30 cellular contexts compared by ENCODE assay signal in genomic region chr17:64515419-64515818, GRCh38. TPM values are rescaled to one million over a fixed set of nuclear protein-coding genes. Genes with fewer than 3 reads are reported as not detected.
DNase-seq lines count a peak whose midpoint lies in the region; ATAC-seq and TF ChIP-seq lines count a peak whose summit lies in the region.
"Had no signal": no experiment of that assay in that cellular context is flagged by ENCODE, and none has a peak within 500 bp of the region (broad histone marks: within the 10 kb centered on the region; RNA-seq: fewer than 3 reads in every experiment).

No MANE protein-coding gene starts in this region.

- H3K9me3 ChIP-seq in WERI-Rb-1 (ENCODE audit: severe bottlenecking), result no peaks in the 10 kb centered on the region
- H3K9me3 ChIP-seq: HAP-1, pancreas, thoracic aorta, uterus had no signal

- no peak for ATAC-seq in activated CD8-positive, alpha-beta T cell treated with anti-CD3 and anti-CD28 coated beads, Interleukin-2, amount 10 ng/mL, durations not matched to agents 7 days and 5 days
- peak; percentile 86 for ATAC-seq in stimulated activated memory B cell treated with anti-CD40 and anti-IgM and Interleukin-4, amounts not matched to agents 10 μg/mL and 1 μg/mL and 100 μg/mL, for 72 hours
- ATAC-seq: HepG2, left cardiac atrium, pancreas had no signal

- POLR2A ChIA-PET in activated CD8-positive, alpha-beta T cell treated with anti-CD3 and anti-CD28 coated beads, Interleukin-2, amount 10 ng/mL, durations not matched to agents 7 days and 5 days (lab: Charles Lee), result interaction anchor here (0.8 to 2.2 kb wide), 2 partner anchors 9 to 13 kb away, joined by 3 to 17 read pairs; partner anchors contain the start of genes CEP95 and DDX5

- DNase-seq in activated naive CD4-positive, alpha-beta T cell treated with anti-CD3 and anti-CD28 coated beads, Interleukin-2, amount 50 U/mL, for 16 hours, result no peak
- DNase-seq in activated CD8-positive, alpha-beta T cell treated with anti-CD3 and anti-CD28 coated beads, Interleukin-2, amount 10 ng/mL, durations not matched to agents 7 days and 5 days, result no peak
- no peak for DNase-seq in WERI-Rb-1
- no peak for DNase-seq in CD1c-positive myeloid dendritic cell (ENCODE audit: extremely low spot score)
- DNase-seq in GOT3 (lab: John Stamatoyannopoulos, UW), result no peak
- DNase-seq: activated CD4-positive, alpha-beta T cell treated with anti-CD3 and anti-CD28 coated beads, Interleukin-2, amount 50 U/mL, for 1 hour; activated effector memory CD4-positive, alpha-beta T cell treated with anti-CD3 and anti-CD28 coated beads, Interleukin-2, amount 50 U/mL, for 16 hours; AML-193; caudate nucleus; effector CD8-positive, alpha-beta T cell; hypothalamus; left cardiac atrium; NCI-H1048; NCI-H1694; NCI-H446 treated with DMSO at 0.1 percent for 48 hours; NCI-H82; pancreas; SIG-M5; stimulated activated naive CD4-positive, alpha-beta T cell treated with Interleukin-2 at 50 U/mL for 16 hours; T-helper 9 cell; uterus had no signal

- no peak overlapping the region for H3K4me3 ChIP-seq in WERI-Rb-1 (ENCODE audit: low read depth, low read length)
- H3K4me3 ChIP-seq: coronary artery, HAP-1, neural progenitor cell, pancreas, thoracic aorta, uterus had no signal

- H3K27ac ChIP-seq in WERI-Rb-1, result no peak overlapping the region
- H3K27ac ChIP-seq: coronary artery, epithelial cell of prostate, neural progenitor cell, pancreas, thoracic aorta, uterus had no signal

- CTCF ChIA-PET in activated CD8-positive, alpha-beta T cell treated with anti-CD3 and anti-CD28 coated beads, Interleukin-2, amount 10 ng/mL, durations not matched to agents 7 days and 5 days (lab: Charles Lee), result interaction anchor here (0.8 to 2.1 kb wide), 6 partner anchors 9 to 134 kb away, joined by 3 to 6 read pairs (median 4); partner anchors contain the start of gene CEP95

- H3K27ac Mint-ChIP-seq in activated naive CD4-positive, alpha-beta T cell treated with anti-CD3 and anti-CD28 coated beads, Interleukin-2, amount 50 U/mL, for 24 hours, result peak overlapping the region; percentile 15
- peak overlapping the region in 2 of 3 donors; percentile 15 to 65 for H3K27ac Mint-ChIP-seq in IgD-negative memory B cell
- peak overlapping the region; percentile 14 for H3K27ac Mint-ChIP-seq in activated CD8-positive, alpha-beta T cell treated with anti-CD3 and anti-CD28 coated beads, Interleukin-2, amount 10 ng/mL, durations not matched to agents 7 days and 5 days
- peak overlapping the region; percentile 13 for H3K27ac Mint-ChIP-seq in stimulated activated memory B cell treated with anti-CD40 and anti-IgM and Interleukin-4, amounts not matched to agents 10 μg/mL and 1 μg/mL and 100 μg/mL, for 72 hours
- H3K27ac Mint-ChIP-seq: neural progenitor cell had no signal

- peaks cover 45% of the 10 kb centered on the region for H3K4me1 Mint-ChIP-seq in activated naive CD4-positive, alpha-beta T cell treated with anti-CD3 and anti-CD28 coated beads, Interleukin-2, amount 50 U/mL, for 24 hours
- peaks cover 10 to 14% (median 14%) of the 10 kb centered on the region in 3 donors for H3K4me1 Mint-ChIP-seq in IgD-negative memory B cell
- peaks cover 8% of the 10 kb centered on the region for H3K4me1 Mint-ChIP-seq in activated CD8-positive, alpha-beta T cell treated with anti-CD3 and anti-CD28 coated beads, Interleukin-2, amount 10 ng/mL, durations not matched to agents 7 days and 5 days (ENCODE audit: low read depth)
- peaks cover 21% of the 10 kb centered on the region for H3K4me1 Mint-ChIP-seq in stimulated activated memory B cell treated with anti-CD40 and anti-IgM and Interleukin-4, amounts not matched to agents 10 μg/mL and 1 μg/mL and 100 μg/mL, for 72 hours
- H3K4me1 Mint-ChIP-seq: neural progenitor cell had no signal

- peaks cover 14% of the 10 kb centered on the region for H3K36me3 Mint-ChIP-seq in activated naive CD4-positive, alpha-beta T cell treated with anti-CD3 and anti-CD28 coated beads, Interleukin-2, amount 50 U/mL, for 24 hours
- peaks cover 2% of the 10 kb centered on the region for H3K36me3 Mint-ChIP-seq in IgD-negative memory B cell
- H3K36me3 Mint-ChIP-seq in activated CD8-positive, alpha-beta T cell treated with anti-CD3 and anti-CD28 coated beads, Interleukin-2, amount 10 ng/mL, durations not matched to agents 7 days and 5 days (ENCODE audit: low read depth), result peaks cover 68% of the 10 kb centered on the region
- peaks cover 54% of the 10 kb centered on the region for H3K36me3 Mint-ChIP-seq in stimulated activated memory B cell treated with anti-CD40 and anti-IgM and Interleukin-4, amounts not matched to agents 10 μg/mL and 1 μg/mL and 100 μg/mL, for 72 hours

- no peak overlapping the region for H3K4me3 Mint-ChIP-seq in activated naive CD4-positive, alpha-beta T cell treated with anti-CD3 and anti-CD28 coated beads, Interleukin-2, amount 50 U/mL, for 24 hours
- no peak overlapping the region for H3K4me3 Mint-ChIP-seq in IgD-negative memory B cell
- H3K4me3 Mint-ChIP-seq in activated CD8-positive, alpha-beta T cell treated with anti-CD3 and anti-CD28 coated beads, Interleukin-2, amount 10 ng/mL, durations not matched to agents 7 days and 5 days, result no peak overlapping the region
- no peak overlapping the region for H3K4me3 Mint-ChIP-seq in stimulated activated memory B cell treated with anti-CD40 and anti-IgM and Interleukin-4, amounts not matched to agents 10 μg/mL and 1 μg/mL and 100 μg/mL, for 72 hours
- H3K4me3 Mint-ChIP-seq: neural progenitor cell had no signal

- no peaks in the 10 kb centered on the region for H3K27me3 ChIP-seq in WERI-Rb-1 (ENCODE audit: insufficient read depth, low read depth, severe bottlenecking)
- H3K27me3 ChIP-seq: neural progenitor cell, pancreas, uterus had no signal

- H3K9me3 Mint-ChIP-seq in activated naive CD4-positive, alpha-beta T cell treated with anti-CD3 and anti-CD28 coated beads, Interleukin-2, amount 50 U/mL, for 24 hours, result no peaks in the 10 kb centered on the region
- no peaks in the 10 kb centered on the region for H3K9me3 Mint-ChIP-seq in IgD-negative memory B cell
- no peaks in the 10 kb centered on the region for H3K9me3 Mint-ChIP-seq in activated CD8-positive, alpha-beta T cell treated with anti-CD3 and anti-CD28 coated beads, Interleukin-2, amount 10 ng/mL, durations not matched to agents 7 days and 5 days (ENCODE audit: insufficient read depth)
- H3K9me3 Mint-ChIP-seq in stimulated activated memory B cell treated with anti-CD40 and anti-IgM and Interleukin-4, amounts not matched to agents 10 μg/mL and 1 μg/mL and 100 μg/mL, for 72 hours, result no peaks in the 10 kb centered on the region
- H3K9me3 Mint-ChIP-seq: neural progenitor cell had no signal

- H3K27me3 Mint-ChIP-seq in activated naive CD4-positive, alpha-beta T cell treated with anti-CD3 and anti-CD28 coated beads, Interleukin-2, amount 50 U/mL, for 24 hours, result no peaks in the 10 kb centered on the region
- no peaks in the 10 kb centered on the region for H3K27me3 Mint-ChIP-seq in IgD-negative memory B cell
- H3K27me3 Mint-ChIP-seq in activated CD8-positive, alpha-beta T cell treated with anti-CD3 and anti-CD28 coated beads, Interleukin-2, amount 10 ng/mL, durations not matched to agents 7 days and 5 days (ENCODE audit: low read depth), result no peaks in the 10 kb centered on the region
- H3K27me3 Mint-ChIP-seq in stimulated activated memory B cell treated with anti-CD40 and anti-IgM and Interleukin-4, amounts not matched to agents 10 μg/mL and 1 μg/mL and 100 μg/mL, for 72 hours, result no peaks in the 10 kb centered on the region

- no peak for TF ChIP-seq CTCF in WERI-Rb-1 (IDR thresholded peaks at IDR 0.05; ENCODE audit: low read depth, low read length)

- peaks cover 95% of the 10 kb centered on the region for H3K36me3 ChIP-seq in WERI-Rb-1
- H3K36me3 ChIP-seq: uterus had no signal

RNA-seq across cellular contexts. Expression of gene CEP95, which starts 8.6 kb away (rescaled TPM):
- 15.4 TPM for polyA plus RNA-seq in IgD-negative memory B cell
- total RNA-seq in activated CD8-positive, alpha-beta T cell treated with anti-CD3 and anti-CD28 coated beads, Interleukin-2, amount 10 ng/mL, durations not matched to agents 7 days and 5 days, result 10 to 100 TPM; 49.2 to 51.7 TPM

RNA-seq across cellular contexts. Expression of gene DDX5, which starts 9.3 kb away (rescaled TPM):
- 1,084 TPM for polyA plus RNA-seq in IgD-negative memory B cell
- 100 to 1,000 TPM; 853 to 855 TPM for total RNA-seq in activated CD8-positive, alpha-beta T cell treated with anti-CD3 and anti-CD28 coated beads, Interleukin-2, amount 10 ng/mL, durations not matched to agents 7 days and 5 days

RNA-seq across cellular contexts. Expression of gene POLG2, which starts 18.6 kb away (rescaled TPM):
- polyA plus RNA-seq in IgD-negative memory B cell, result 9.3 TPM
- total RNA-seq in activated CD8-positive, alpha-beta T cell treated with anti-CD3 and anti-CD28 coated beads, Interleukin-2, amount 10 ng/mL, durations not matched to agents 7 days and 5 days, result 10 to 100 TPM; 31.3 to 33.7 TPM
